Comparison of ENCODE assay signal across 8 cellular contexts in the genomic region with DNA sequence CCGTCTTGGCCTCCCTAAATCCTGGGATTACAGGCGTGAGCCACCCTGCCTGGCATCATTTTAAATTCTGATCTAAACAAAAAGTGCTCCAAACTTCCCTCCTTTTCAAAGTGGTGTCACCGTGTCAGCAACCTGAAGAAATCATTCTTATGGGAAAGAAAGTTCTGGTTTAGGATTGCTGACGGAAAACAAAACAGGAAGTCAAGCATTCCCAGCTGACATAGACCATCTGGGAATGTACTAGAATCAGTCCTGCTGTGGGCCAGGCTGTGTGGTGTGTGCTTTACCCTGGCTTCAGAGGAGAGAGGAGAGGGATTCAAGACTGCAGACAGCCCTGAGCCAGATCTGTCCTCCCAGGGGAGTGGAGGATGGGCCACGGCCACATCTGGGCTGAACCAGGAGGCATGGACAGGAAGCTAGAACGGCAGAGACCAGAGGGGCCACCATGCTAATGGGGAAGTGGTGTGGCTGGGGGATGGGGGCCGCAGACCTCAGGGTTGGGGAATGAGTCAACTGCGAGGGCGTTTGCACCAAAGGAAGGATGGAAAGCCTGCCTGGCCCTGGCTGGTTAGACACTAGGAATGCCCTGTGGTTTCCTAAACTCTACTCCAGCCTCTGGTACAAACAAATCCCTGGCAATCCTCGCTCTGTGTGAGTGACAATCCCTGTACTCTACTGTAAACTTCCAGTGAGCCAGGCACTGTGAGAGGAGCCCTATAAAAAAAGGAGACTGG. TPM values are rescaled to one million over a fixed set of nuclear protein-coding genes. Genes with fewer than 3 reads are reported as not detected.
DNase-seq lines count a peak whose midpoint lies in the region; TF ChIP-seq lines count a peak whose summit lies in the region.

No MANE protein-coding gene starts in this region.

- no peaks in the 10 kb centered on the region for H4K20me1 ChIP-seq in MM.1S (ENCODE audit: insufficient read depth, low read length)

- no peaks in the 10 kb centered on the region for H3K9me3 ChIP-seq in MM.1S (replicated peaks; ENCODE audit: insufficient read depth, low read length)
- H3K9me3 ChIP-seq in ascending aorta = no peaks in the 10 kb centered on the region

- H3K79me2 ChIP-seq in MM.1S (ENCODE audit: low read length) = no peaks in the 10 kb centered on the region

- H3F3A ChIP-seq in MM.1S (ENCODE audit: insufficient read depth, low read length) = no peaks in the 10 kb centered on the region

- in situ Hi-C loops in GM13977 (cut with MboI; ENCODE audit: low pct_unique_long_range_greater_than_20kb, low sequenced_read_pairs, unreplicated experiment) = no loop called here

- H3K9me2 ChIP-seq in MM.1S (replicated peaks; ENCODE audit: insufficient read depth, low read length) = no peaks in the 10 kb centered on the region

- peak; percentile 85 for DNase-seq in GM13977 (ENCODE audit: low spot score)
- peak; percentile 69 for DNase-seq in H7
- DNase-seq in MM.1S = no peak
- DNase-seq in ascending aorta (ENCODE audit: low spot score in 2 of 2) = peak; percentile 63 to 87
- DNase-seq in iPS-NIHi7 (ENCODE audit: extremely low spot score) = peak; percentile 65
- DNase-seq in smooth muscle cell of the brain vasculature (ENCODE audit: low read depth, low spot score) = peak; percentile 97
- DNase-seq in superior temporal gyrus (ENCODE audit: extremely low spot score) = no peak
- DNase-seq in NCI-H2107 (lab: John Stamatoyannopoulos, UW) = no peak

- H3K36me3 ChIP-seq in H7 (replicated peaks; ENCODE audit: control insufficient read depth, insufficient read depth, low read length) (no peaks in the 10 kb centered on the region), MM.1S (replicated peaks; ENCODE audit: insufficient read depth, low read length) (no peaks in the 10 kb centered on the region), ascending aorta (no peaks in the 10 kb centered on the region)

- H3K4me3 ChIP-seq in H7 (ENCODE audit: insufficient read depth, low read depth, low read length) = no peak overlapping the region
- no peak overlapping the region for H3K4me3 ChIP-seq in MM.1S (ENCODE audit: low read length)
- no peak overlapping the region for H3K4me3 ChIP-seq in ascending aorta

- H3K27me3 ChIP-seq in H7 (ENCODE audit: control insufficient read depth, insufficient read depth, low read length) (no peaks in the 10 kb centered on the region), MM.1S (replicated peaks; ENCODE audit: insufficient read depth, low read length) (no peaks in the 10 kb centered on the region), ascending aorta (no peaks in the 10 kb centered on the region)

- TF ChIP-seq CTCF in GM13977 (IDR thresholded peaks at IDR 0.05; ENCODE audit: extremely low read depth, insufficient read depth, missing control alignments) (no peak), MM.1S (IDR thresholded peaks at IDR 0.05; ENCODE audit: low read length) (no peak), ascending aorta (IDR thresholded peaks at IDR 0.05) (no peak)

- no peak overlapping the region for H3K9ac ChIP-seq in MM.1S (ENCODE audit: low read length)

- H3K27ac ChIP-seq in MM.1S (ENCODE audit: low read length) (no peak overlapping the region), ascending aorta (peak overlapping the region; percentile 83 to 88)

- peak overlapping the region; percentile 8; the same call in 1 of the 2 replicates for H2AFZ ChIP-seq in MM.1S (ENCODE audit: low read length)

- no peak overlapping the region for H3K4me2 ChIP-seq in MM.1S (ENCODE audit: low read depth, low read length)

- H3K4me1 ChIP-seq in MM.1S (ENCODE audit: low read length) (no peaks in the 10 kb centered on the region), ascending aorta (peaks cover 0 to 8% of the 10 kb centered on the region in 2 donors)

- intact Hi-C loops in ascending aorta (cut with DNase I) = loop anchor here (2.0 kb wide), 1 partner anchor 18 kb away; a partner anchor contains a TSS

RNA-seq across cellular contexts. Expression of a gene that starts 16.7 kb away (rescaled TPM):
- 30.1 and 43.6 TPM in 2 replicates for total RNA-seq in H7 (2014; rRNA removed; shearing (Covaris generic))
- 50.2 TPM for total RNA-seq in ascending aorta

RNA-seq across cellular contexts. Expression of a gene that starts 18.3 kb away (rescaled TPM):
- total RNA-seq in H7 (2014; rRNA removed; shearing (Covaris generic)) = 109 and 126 TPM in 2 replicates
- total RNA-seq in ascending aorta = 37.7 TPM

Comparison
In these comparisons a context has a peak if more than half of its experiments do, and no peak if none do; other contexts are left out.
1. DNase-seq: peak in GM13977 (single experiment), H7 (single experiment), ascending aorta (2 of 2), iPS-NIHi7 (single experiment) and smooth muscle cell of the brain vasculature (single experiment); none in MM.1S (single experiment), superior temporal gyrus (single experiment) and NCI-H2107 (single experiment).